ENCODE assay signal across 16 cellular contexts in the genomic region with DNA sequence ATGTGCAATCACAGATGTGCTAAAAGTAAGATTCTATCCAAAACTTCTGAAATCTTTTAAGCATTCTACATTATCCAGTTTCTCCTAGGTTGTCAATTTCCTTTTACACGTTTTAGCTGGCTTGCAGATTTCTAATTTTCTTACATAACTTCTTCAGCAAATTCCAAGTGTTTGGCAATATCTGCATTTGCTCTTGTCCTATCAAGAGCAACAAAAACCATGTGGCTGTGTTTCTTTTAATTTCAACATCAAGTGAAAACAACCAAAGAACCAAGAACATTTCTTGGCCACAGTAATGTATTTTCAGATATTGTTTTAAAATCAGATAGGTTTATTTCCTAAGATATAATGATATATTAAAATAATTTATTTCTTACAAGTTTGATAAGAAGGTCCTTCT.
"Had no signal": no experiment of that assay in that cellular context is flagged by ENCODE, and none has a peak within 500 bp of the region (broad histone marks: within the 10 kb centered on the region; RNA-seq: fewer than 3 reads in every experiment).

No MANE protein-coding gene starts in this region.

- ATAC-seq: activated CD8-positive, alpha-beta T cell treated with anti-CD3 and anti-CD28 coated beads, Interleukin-2, amount 10 ng/mL, durations not matched to agents 7 days and 5 days; stimulated activated memory B cell treated with anti-CD40 and anti-IgM and Interleukin-4, amounts not matched to agents 10 μg/mL and 1 μg/mL and 100 μg/mL, for 72 hours; WTC11 had no signal

- H3K4me1 ChIP-seq: parathyroid adenoma had no signal

- DNase-seq: activated CD4-positive, alpha-beta T cell treated with anti-CD3 and anti-CD28 coated beads for 48 hours; activated CD8-positive, alpha-beta memory T cell treated with anti-CD3 and anti-CD28 coated beads, Interleukin-2, amount 50 U/mL, for 4 hours; activated CD8-positive, alpha-beta T cell treated with anti-CD3 and anti-CD28 coated beads, Interleukin-2, amount 10 ng/mL, durations not matched to agents 7 days and 5 days; activated effector memory CD4-positive, alpha-beta T cell treated with anti-CD3 and anti-CD28 coated beads, Interleukin-2, amount 50 U/mL, for 16 hours; activated T-cell treated with anti-CD3 and anti-CD28 coated beads, Interleukin-2, amount 50 U/mL, for 48 hours; amygdala; cerebellar nuclear complex; midbrain; stimulated activated CD4-positive, alpha-beta T cell treated with anti-CD3 and anti-CD28 coated beads, Interleukin-2, amount 100 ng/mL, for 48 hours; T-helper 2 cell; tibial artery had no signal

- H3K36me3 ChIP-seq: tibial artery had no signal

- H3K9me3 ChIP-seq: tibial artery had no signal

- H3K27me3 ChIP-seq: tibial artery had no signal

- H3K4me3 ChIP-seq: lung, tibial artery had no signal

- H3K27ac ChIP-seq: epithelial cell of prostate, parathyroid adenoma had no signal
